Comparison of ENCODE assay signal across 19 cellular contexts in the genomic region with DNA sequence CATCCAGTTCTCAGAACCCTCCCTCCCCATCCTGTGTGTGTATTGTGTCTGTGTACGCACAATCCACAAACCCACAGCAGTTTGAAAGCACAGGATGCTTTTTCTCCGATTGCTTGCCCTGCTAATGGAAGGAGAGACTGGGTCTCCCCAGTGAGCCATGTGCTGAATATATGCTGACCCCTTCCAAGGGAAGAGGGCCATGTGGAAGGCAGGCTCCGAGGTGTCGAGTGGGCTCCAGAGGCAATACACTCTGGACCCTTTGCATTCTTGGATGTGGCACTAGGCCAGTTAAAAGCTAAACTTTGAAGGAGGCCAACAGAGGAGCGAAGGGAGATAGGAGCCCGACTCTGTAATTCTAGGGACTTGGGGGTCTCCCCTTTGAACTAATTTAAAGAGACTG. TPM values are rescaled to one million over a fixed set of nuclear protein-coding genes. Genes with fewer than 3 reads are reported as not detected.
A peak's percentile ranks its signal among the peaks of the same experiment; 100 is the strongest.
DNase-seq lines count a peak whose midpoint lies in the region; ATAC-seq and TF ChIP-seq lines count a peak whose summit lies in the region.
"Had no signal": no experiment of that assay in that cellular context is flagged by ENCODE, and none has a peak within 500 bp of the region (broad histone marks: within the 10 kb centered on the region; RNA-seq: fewer than 3 reads in every experiment).

No MANE protein-coding gene starts in this region.

- no peak overlapping the region for H2AK5ac ChIP-seq in mesenchymal stem cell (ENCODE audit: low read length, severe bottlenecking)

- H3K36me3 Mint-ChIP-seq in natural killer cell treated with Interleukin-12 subunit alpha and Interleukin-12 subunit beta and Interleukin-15 and Interleukin-18, amount 100 ng/mL, for 72 hours, result peaks cover 64% of the 10 kb centered on the region
- H3K36me3 Mint-ChIP-seq in natural killer cell, result peaks cover 10% of the 10 kb centered on the region
- peaks cover 94% of the 10 kb centered on the region for H3K36me3 Mint-ChIP-seq in WTC11

- no peak overlapping the region for H4K91ac ChIP-seq in mesenchymal stem cell (ENCODE audit: low read length)

- no peaks in the 10 kb centered on the region for H3K9me3 Mint-ChIP-seq in natural killer cell treated with Interleukin-12 subunit alpha and Interleukin-12 subunit beta and Interleukin-15 and Interleukin-18, amount 100 ng/mL, for 72 hours
- H3K9me3 Mint-ChIP-seq in natural killer cell, result no peaks in the 10 kb centered on the region
- no peaks in the 10 kb centered on the region for H3K9me3 Mint-ChIP-seq in WTC11

- H3K27me3 ChIP-seq in mesenchymal stem cell (ENCODE audit: control insufficient read depth in 1 of 2, insufficient read depth in 1 of 2, low read length in 2 of 2) (no peaks in the 10 kb centered on the region), ovary (no peaks in the 10 kb centered on the region)
- H3K27me3 ChIP-seq: foreskin keratinocyte, SJSA1 had no signal

- H2BK15ac ChIP-seq in mesenchymal stem cell (ENCODE audit: low read depth, poor library complexity, severe bottlenecking), result no peak overlapping the region

- no peak overlapping the region for H3K14ac ChIP-seq in mesenchymal stem cell (ENCODE audit: low read length in 2 of 2)

- ATAC-seq in natural killer cell treated with Interleukin-12 subunit alpha and Interleukin-12 subunit beta and Interleukin-15 and Interleukin-18, amount 100 ng/mL, for 72 hours, result no peak
- ATAC-seq in natural killer cell, result no peak
- no peak for ATAC-seq in WTC11
- no peak for ATAC-seq in HG02588 (IDR thresholded peaks at IDR 0.05; ENCODE audit: unreplicated experiment)
- ATAC-seq: foreskin keratinocyte, PC-3 had no signal

- H3K4me3 ChIP-seq in mesenchymal stem cell (ENCODE audit: insufficient read depth in 1 of 2, low read depth in 1 of 2, low read length in 2 of 2) (no peak overlapping the region), ovary (no peak overlapping the region)
- H3K4me3 ChIP-seq: lung, SJSA1, thoracic aorta had no signal

- WGBS in mesenchymal stem cell, result 97% methylated on average over 6 of the region's 6 CpGs
- 77 to 85% (median 81%) methylated on average over 6 of the region's 6 CpGs for WGBS in ovary, 3 donors

- no peak overlapping the region for H2BK5ac ChIP-seq in mesenchymal stem cell (ENCODE audit: low read depth, low read length, poor library complexity, severe bottlenecking)

- H3K27ac ChIP-seq in mesenchymal stem cell (ENCODE audit: low read length, poor library complexity, severe bottlenecking) (no peak overlapping the region), ovary (no peak overlapping the region)
- H3K27ac ChIP-seq: foreskin keratinocyte, SJSA1, thoracic aorta had no signal

- H3K9me3 ChIP-seq in mesenchymal stem cell (ENCODE audit: control insufficient read depth, low read length), result no peaks in the 10 kb centered on the region
- no peaks in the 10 kb centered on the region for H3K9me3 ChIP-seq in ovary
- H3K9me3 ChIP-seq: SJSA1, thoracic aorta had no signal

- TF ChIP-seq CTCF in natural killer cell (IDR thresholded peaks at IDR 0.05) (no peak), WTC11 (IDR thresholded peaks at IDR 0.05) (no peak), GM10266 (IDR thresholded peaks at IDR 0.05; ENCODE audit: control insufficient read depth, insufficient read depth, low read depth, missing control alignments) (no peak), ovary (IDR thresholded peaks at IDR 0.05) (no peak)

- no peak for TF ChIP-seq POLR2A in ovary (IDR thresholded peaks at IDR 0.05)

- no peak overlapping the region for H3K4ac ChIP-seq in mesenchymal stem cell (ENCODE audit: low read depth in 1 of 2, low read length in 2 of 2)

- H3K4me1 Mint-ChIP-seq in natural killer cell treated with Interleukin-12 subunit alpha and Interleukin-12 subunit beta and Interleukin-15 and Interleukin-18, amount 100 ng/mL, for 72 hours (ENCODE audit: low read depth in 2 of 2), result peaks cover 88 to 95% of the 10 kb centered on the region in 2 donors
- H3K4me1 Mint-ChIP-seq in natural killer cell (peaks cover 27 to 44% of the 10 kb centered on the region in 2 donors), WTC11 (peaks cover 22% of the 10 kb centered on the region)

- peak overlapping the region; percentile 97 to 98 for H3K27ac Mint-ChIP-seq in natural killer cell treated with Interleukin-12 subunit alpha and Interleukin-12 subunit beta and Interleukin-15 and Interleukin-18, amount 100 ng/mL, for 72 hours
- H3K27ac Mint-ChIP-seq in natural killer cell (no peak overlapping the region), WTC11 (peak overlapping the region; percentile 45; the same call in 1 of the 2 replicates)

- H3K18ac ChIP-seq in mesenchymal stem cell (ENCODE audit: low read depth in 1 of 2, low read length in 2 of 2), result no peak overlapping the region

- H3K36me3 ChIP-seq in mesenchymal stem cell (ENCODE audit: control insufficient read depth in 1 of 2, insufficient read depth in 2 of 2, low read depth in 1 of 2, low read length in 2 of 2), result peaks cover 63 to 89% of the 10 kb centered on the region in 2 experiments
- no peaks in the 10 kb centered on the region for H3K36me3 ChIP-seq in ovary
- H3K36me3 ChIP-seq: thoracic aorta had no signal

- H2BK120ac ChIP-seq in mesenchymal stem cell (ENCODE audit: low read depth, low read length), result no peak overlapping the region

- H3K27me3 Mint-ChIP-seq in natural killer cell treated with Interleukin-12 subunit alpha and Interleukin-12 subunit beta and Interleukin-15 and Interleukin-18, amount 100 ng/mL, for 72 hours, result no peaks in the 10 kb centered on the region
- H3K27me3 Mint-ChIP-seq in natural killer cell (ENCODE audit: low read depth in 2 of 2) (no peaks in the 10 kb centered on the region), WTC11 (ENCODE audit: low read depth) (no peaks in the 10 kb centered on the region)

- H3K4me2 ChIP-seq in mesenchymal stem cell (ENCODE audit: low read length, poor library complexity, severe bottlenecking), result no peak overlapping the region

- peaks cover 17% of the 10 kb centered on the region for H3K4me1 ChIP-seq in mesenchymal stem cell (ENCODE audit: control insufficient read depth, insufficient read depth, low read depth, low read length)
- peaks cover 6% of the 10 kb centered on the region for H3K4me1 ChIP-seq in ovary (ENCODE audit: insufficient read depth)

- no peak overlapping the region for H2AFZ ChIP-seq in mesenchymal stem cell (ENCODE audit: low read depth, low read length)

- CTCF ChIA-PET in WTC11 (lab: Charles Lee), result interaction anchor here (0.5 kb wide), 1 partner anchor 73 kb away, joined by 4 read pairs; no protein-coding TSS in a partner anchor

- no peak for DNase-seq in natural killer cell treated with Interleukin-12 subunit alpha and Interleukin-12 subunit beta and Interleukin-15 and Interleukin-18, amount 100 ng/mL, for 72 hours (ENCODE audit: low spot score)
- DNase-seq in natural killer cell, result no peak
- no peak for DNase-seq in WTC11 (ENCODE audit: low spot score)
- DNase-seq in mesenchymal stem cell, result no peak
- no peak for DNase-seq in GM10266 (ENCODE audit: extremely low spot score)
- DNase-seq in ovary, result no peak
- DNase-seq: cortex of kidney, DMS79 treated with DMSO at 0.1 percent for 48 hours, H7, Karpas-422, NCI-H2029 treated with DMSO at 0.1 percent for 48 hours, NCI-H446, PC-3 had no signal

- H3K23ac ChIP-seq in mesenchymal stem cell (ENCODE audit: low read length in 2 of 2), result no peak overlapping the region

- POLR2A ChIA-PET in WTC11 (lab: Charles Lee), result no interaction called here

- intact Hi-C loops in natural killer cell (cut with micrococcal nuclease) (no loop called here), ovary (cut with DNase I) (no loop called here)

- no peak for TF ChIP-seq EP300 in ovary (IDR thresholded peaks at IDR 0.05)

- peaks cover 38% of the 10 kb centered on the region for H3K79me1 ChIP-seq in mesenchymal stem cell (replicated peaks; ENCODE audit: low read length, poor library complexity, severe bottlenecking)

- H4K8ac ChIP-seq in mesenchymal stem cell (ENCODE audit: low read length), result no peak overlapping the region

- no peak overlapping the region for H2BK12ac ChIP-seq in mesenchymal stem cell (ENCODE audit: low read length in 2 of 2)

- peak overlapping the region; percentile 17 for H3K9ac ChIP-seq in mesenchymal stem cell (ENCODE audit: low read length)

- H3K4me3 Mint-ChIP-seq in natural killer cell treated with Interleukin-12 subunit alpha and Interleukin-12 subunit beta and Interleukin-15 and Interleukin-18, amount 100 ng/mL, for 72 hours, result peak overlapping the region; percentile 44
- H3K4me3 Mint-ChIP-seq in natural killer cell (no peak overlapping the region), WTC11 (no peak overlapping the region)
- H3K4me3 Mint-ChIP-seq: brain had no signal

TF ChIP-seq in WTC11, 78 proteins besides CTCF, POLR2A, EP300 and RAD21 (continues in another document):
- TF ChIP-seq, protein P1, sequence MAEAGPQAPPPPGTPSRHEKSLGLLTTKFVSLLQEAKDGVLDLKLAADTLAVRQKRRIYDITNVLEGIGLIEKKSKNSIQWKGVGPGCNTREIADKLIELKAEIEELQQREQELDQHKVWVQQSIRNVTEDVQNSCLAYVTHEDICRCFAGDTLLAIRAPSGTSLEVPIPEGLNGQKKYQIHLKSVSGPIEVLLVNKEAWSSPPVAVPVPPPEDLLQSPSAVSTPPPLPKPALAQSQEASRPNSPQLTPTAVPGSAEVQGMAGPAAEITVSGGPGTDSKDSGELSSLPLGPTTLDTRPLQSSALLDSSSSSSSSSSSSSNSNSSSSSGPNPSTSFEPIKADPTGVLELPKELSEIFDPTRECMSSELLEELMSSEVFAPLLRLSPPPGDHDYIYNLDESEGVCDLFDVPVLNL (CRISPR knock-in tag; IDR thresholded peaks at IDR 0.05; ENCODE audit: borderline replicate concordance, low read depth), result no peak
- no peak for TF ChIP-seq CDX4 (CRISPR knock-in tag; IDR thresholded peaks at IDR 0.05; ENCODE audit: borderline replicate concordance)

RNA-seq across cellular contexts. Expression of gene DUSP5, which starts 10.7 kb away (rescaled TPM):
- total RNA-seq in natural killer cell treated with Interleukin-12 subunit alpha and Interleukin-12 subunit beta and Interleukin-15 and Interleukin-18, amount 100 ng/mL, for 72 hours, result 100 to 1,000 TPM; 159 to 311 TPM
- total RNA-seq in natural killer cell (10 to 100 TPM; 56.3 to 98.9 (median 69.6) TPM), WTC11 (2021) (31.4 to 55.1 TPM (median 33.1 TPM) in 3 replicates), ovary (10 to 100 TPM in 3 of 7 donors, 1 to 10 TPM in 4; 2.5 to 21.6 (median 6.2) TPM)
- 4.4 TPM for polyA plus RNA-seq in mesenchymal stem cell (2013, experiment 1 of 2)
- 4.4 TPM for polyA plus RNA-seq in mesenchymal stem cell (2013, experiment 2 of 2)
- 10 to 100 TPM in 1 of 2 donors, 1 to 10 TPM in 1; 5.4 to 11.2 TPM for polyA plus RNA-seq in ovary

RNA-seq across cellular contexts. Expression of gene SMC3, which starts 59.1 kb away (rescaled TPM):
- 10 to 100 TPM; 55.2 to 56.6 TPM for total RNA-seq in natural killer cell treated with Interleukin-12 subunit alpha and Interleukin-12 subunit beta and Interleukin-15 and Interleukin-18, amount 100 ng/mL, for 72 hours
- total RNA-seq in natural killer cell, result 10 to 100 TPM; 36.6 to 38.5 (median 37.8) TPM
- 63.5 to 71.0 TPM (median 65.4 TPM) in 3 replicates for total RNA-seq in WTC11 (2021)
- 19.1 TPM for polyA plus RNA-seq in mesenchymal stem cell (2013, experiment 1 of 2)
- polyA plus RNA-seq in mesenchymal stem cell (2013, experiment 2 of 2), result 19.0 TPM
- 10 to 100 TPM; 23.1 to 49.1 (median 38.3) TPM for total RNA-seq in ovary
- polyA plus RNA-seq in ovary, result 10 to 100 TPM; 31.5 to 32.4 TPM

Comparison
In these comparisons a context has a peak if more than half of its experiments do, and no peak if none do; other contexts are left out.
1. H3K27ac Mint-ChIP-seq: peak in natural killer cell treated with Interleukin-12 subunit alpha and Interleukin-12 subunit beta and Interleukin-15 and Interleukin-18, amount 100 ng/mL, for 72 hours (2 of 2) and WTC11 (single experiment); none in natural killer cell (0 of 2).